9 cellular contexts compared by ENCODE assay signal in the genomic region with DNA sequence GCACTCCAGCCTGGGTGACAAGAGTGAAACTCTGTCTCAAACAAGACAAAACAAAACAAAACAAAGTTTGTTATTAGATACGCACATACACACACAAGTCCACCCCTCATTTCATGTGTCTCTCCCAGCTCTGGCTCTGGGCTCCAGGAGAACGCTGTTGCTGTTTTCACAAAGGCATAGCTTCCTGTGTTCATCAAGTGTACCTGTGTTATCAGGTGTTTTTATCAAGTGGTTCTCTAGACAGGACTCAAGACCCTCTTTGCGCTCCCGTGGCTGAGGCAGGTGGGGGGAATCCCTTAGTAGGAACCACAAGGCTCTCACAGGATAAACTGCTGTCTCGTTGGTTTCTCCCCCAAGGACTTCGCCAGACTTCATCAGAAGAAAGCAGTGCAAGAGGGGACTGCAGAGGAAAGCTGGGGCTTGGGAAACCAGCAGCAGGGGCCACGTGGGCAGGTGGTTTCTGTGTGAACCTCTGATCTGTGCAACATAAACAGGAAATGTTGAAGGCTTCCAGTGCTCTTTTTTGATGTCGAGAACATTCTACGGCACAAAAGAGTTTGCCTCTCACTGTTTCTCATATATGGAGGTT. TPM values are rescaled to one million over a fixed set of nuclear protein-coding genes. Genes with fewer than 3 reads are reported as not detected.
A peak's percentile ranks its signal among the peaks of the same experiment; 100 is the strongest.
DNase-seq lines count a peak whose midpoint lies in the region; ATAC-seq, FAIRE-seq and TF ChIP-seq lines count a peak whose summit lies in the region.
"Had no signal": no experiment of that assay in that cellular context is flagged by ENCODE, and none has a peak within 500 bp of the region (broad histone marks: within the 10 kb centered on the region; RNA-seq: fewer than 3 reads in every experiment).

No MANE protein-coding gene starts in this region.

- no peak for FAIRE-seq in HepG2 (lab: Jason Lieb, UNC)
- FAIRE-seq: colon had no signal

- no peaks in the 10 kb centered on the region for H3K27me3 ChIP-seq in HepG2 (ENCODE audit: control insufficient read depth in 1 of 2, insufficient read depth in 2 of 2, low read length in 2 of 2)

- no TSS peak for BruUV-seq in HepG2 (replicated peaks; lab: Mats Ljungman, UMichigan)

- in situ Hi-C loops in HepG2 (cut with HindIII; ENCODE audit: extremely low pct_ligation_motif_present, low pct_unique_long_range_greater_than_20kb), result no loop called here

- peak overlapping the region; percentile 32; the same call in 1 of the 2 replicates for H3K9ac ChIP-seq in HepG2 (ENCODE audit: insufficient read depth, low read depth, low read length)

- H3K4me1 ChIP-seq in HepG2 (ENCODE audit: insufficient read depth, low read length), result peaks cover 83% of the 10 kb centered on the region

- H3K4me2 ChIP-seq in HepG2 (ENCODE audit: low read depth, low read length), result peak overlapping the region; percentile 56

- H3K27ac ChIP-seq in HepG2 (ENCODE audit: extremely low read length, insufficient read depth, low read length), result peak overlapping the region; percentile 65

- no peaks in the 10 kb centered on the region for H3K9me3 ChIP-seq in HepG2 (ENCODE audit: low read length)

- no peaks in the 10 kb centered on the region for H3K79me2 ChIP-seq in HepG2 (ENCODE audit: insufficient read depth, low read length)

- no peaks in the 10 kb centered on the region for H4K20me1 ChIP-seq in HepG2 (ENCODE audit: insufficient read depth, low read length)

- H3K4me3 Mint-ChIP-seq in activated CD4-positive, alpha-beta memory T cell treated with anti-CD3 and anti-CD28 coated beads, Interleukin-2, amount 10 ng/mL, durations not matched to agents 7 days and 5 days, result peak overlapping the region; percentile 71
- H3K4me3 Mint-ChIP-seq in stimulated activated naive CD8-positive, alpha-beta T cell treated with anti-CD3 and anti-CD28 coated beads, Interleukin-15, amount 100 ng/mL, for 72 hours, result peak overlapping the region; percentile 73 to 74

- no peak for TF ChIP-seq POLR2A in HepG2 (IDR thresholded peaks at IDR 0.05; ENCODE audit: insufficient read depth in 1 of 2, low read depth in 2 of 2, low read length in 2 of 2)

- H3K27ac Mint-ChIP-seq in activated CD4-positive, alpha-beta memory T cell treated with anti-CD3 and anti-CD28 coated beads, Interleukin-2, amount 10 ng/mL, durations not matched to agents 7 days and 5 days, result peak overlapping the region; percentile 95
- peak overlapping the region; percentile 28 to 54 for H3K27ac Mint-ChIP-seq in stimulated activated naive CD8-positive, alpha-beta T cell treated with anti-CD3 and anti-CD28 coated beads, Interleukin-15, amount 100 ng/mL, for 72 hours

- no peak overlapping the region for H2AFZ ChIP-seq in HepG2 (ENCODE audit: low read length)

- CTCF ChIA-PET in activated CD4-positive, alpha-beta memory T cell treated with anti-CD3 and anti-CD28 coated beads, Interleukin-2, amount 10 ng/mL, durations not matched to agents 7 days and 5 days (lab: Charles Lee), result interaction anchor here (0.7 to 2.5 kb wide), 4 partner anchors 10 to 443 kb away, joined by 3 to 21 read pairs (median 4); a partner anchor contains a TSS
- CTCF ChIA-PET in HepG2 (lab: Yijun Ruan, JAX; ENCODE audit: low intra/inter-chr PET ratio, low total read pairs), result no interaction called here

- ATAC-seq in HG02943 (IDR thresholded peaks at IDR 0.05; ENCODE audit: low read depth, unreplicated experiment) (peak; percentile 58), HepG2 (peak; percentile 56)
- peak; percentile 88 for ATAC-seq in stimulated activated naive CD8-positive, alpha-beta T cell treated with anti-CD3 and anti-CD28 coated beads, Interleukin-15, amount 100 ng/mL, for 72 hours

- no peaks in the 10 kb centered on the region for H3K27me3 Mint-ChIP-seq in activated CD4-positive, alpha-beta memory T cell treated with anti-CD3 and anti-CD28 coated beads, Interleukin-2, amount 10 ng/mL, durations not matched to agents 7 days and 5 days
- H3K27me3 Mint-ChIP-seq in stimulated activated naive CD8-positive, alpha-beta T cell treated with anti-CD3 and anti-CD28 coated beads, Interleukin-15, amount 100 ng/mL, for 72 hours, result no peaks in the 10 kb centered on the region

- TF ChIP-seq CTCF in GM10266 (IDR thresholded peaks at IDR 0.05; ENCODE audit: control insufficient read depth, insufficient read depth, low read depth, missing control alignments) (no peak), HepG2 (CRISPR knock-in tag; IDR thresholded peaks at IDR 0.05) (no peak)

- H3K4me1 Mint-ChIP-seq in activated CD4-positive, alpha-beta memory T cell treated with anti-CD3 and anti-CD28 coated beads, Interleukin-2, amount 10 ng/mL, durations not matched to agents 7 days and 5 days, result peaks cover 66% of the 10 kb centered on the region
- peaks cover 97% of the 10 kb centered on the region for H3K4me1 Mint-ChIP-seq in stimulated activated naive CD8-positive, alpha-beta T cell treated with anti-CD3 and anti-CD28 coated beads, Interleukin-15, amount 100 ng/mL, for 72 hours

- H3K36me3 Mint-ChIP-seq in activated CD4-positive, alpha-beta memory T cell treated with anti-CD3 and anti-CD28 coated beads, Interleukin-2, amount 10 ng/mL, durations not matched to agents 7 days and 5 days (ENCODE audit: low read depth), result peaks cover 4% of the 10 kb centered on the region

- no peak for TF ChIP-seq RAD21 in HepG2 (CRISPR knock-in tag; IDR thresholded peaks at IDR 0.05)

- peak; percentile 68 for DNase-seq in GM10266 (ENCODE audit: extremely low spot score)
- peak; percentile 85 for DNase-seq in activated CD4-positive, alpha-beta memory T cell treated with anti-CD3 and anti-CD28 coated beads, Interleukin-2, amount 10 ng/mL, durations not matched to agents 7 days and 5 days
- DNase-seq in HepG2 (ENCODE audit: low spot score), result peak; percentile 44
- DNase-seq in stimulated activated naive CD8-positive, alpha-beta T cell treated with anti-CD3 and anti-CD28 coated beads, Interleukin-15, amount 100 ng/mL, for 72 hours, result peak; percentile 67 to 78
- no peak for DNase-seq in ecto neural progenitor cell (ENCODE audit: low spot score)
- no peak for DNase-seq in NOMO-1 treated with DMSO at 0.1 percent for 48 hours (lab: John Stamatoyannopoulos, UW; ENCODE audit: unreplicated experiment)
- DNase-seq in putamen (ENCODE audit: low spot score), result no peak

- no peaks in the 10 kb centered on the region for H3K9me3 Mint-ChIP-seq in activated CD4-positive, alpha-beta memory T cell treated with anti-CD3 and anti-CD28 coated beads, Interleukin-2, amount 10 ng/mL, durations not matched to agents 7 days and 5 days
- no peaks in the 10 kb centered on the region for H3K9me3 Mint-ChIP-seq in stimulated activated naive CD8-positive, alpha-beta T cell treated with anti-CD3 and anti-CD28 coated beads, Interleukin-15, amount 100 ng/mL, for 72 hours

- H3K36me3 ChIP-seq in HepG2 (replicated peaks in 1 of 2; ENCODE audit: control insufficient read depth in 1 of 2, insufficient read depth in 2 of 2, low read length in 2 of 2), result no peaks in the 10 kb centered on the region

- TF ChIP-seq EP300 in HepG2 (IDR thresholded peaks at IDR 0.05; ENCODE audit: low read depth in 2 of 2, low read length in 2 of 2), result no peak
- peak; percentile 29; the same call in 1 of the 2 replicates for TF ChIP-seq EP300 in HepG2 (CRISPR knock-in tag; IDR thresholded peaks at IDR 0.05; ENCODE audit: borderline replicate concordance)

- POLR2A ChIA-PET in activated CD4-positive, alpha-beta memory T cell treated with anti-CD3 and anti-CD28 coated beads, Interleukin-2, amount 10 ng/mL, durations not matched to agents 7 days and 5 days (lab: Charles Lee), result interaction anchor here (0.6 to 4.8 kb wide), 13 partner anchors 9 to 357 kb away, joined by 3 to 60 read pairs (median 3); a partner anchor contains a TSS
- POLR2A ChIA-PET in HepG2 (lab: Yijun Ruan, JAX), result no interaction called here

- intact Hi-C loops in HepG2 (cut with micrococcal nuclease; ENCODE audit: unreplicated experiment), result loop anchor here (10.0 kb wide), 1 partner anchor 1425 kb away; no protein-coding TSS in a partner anchor

- 31% methylated on average over 9 of the region's 9 CpGs for WGBS in HepG2 (ENCODE audit: low lambda C conversion rate)

- peak overlapping the region in 1 of 3 experiments; percentile 36; a peak in 2 of 6 replicates for H3K4me3 ChIP-seq in HepG2 (replicated peaks in 1 of 3; ENCODE audit: insufficient read depth in 1 of 3, low read depth in 2 of 3, low read length in 3 of 3)

RNA-seq across cellular contexts. Expression of a gene that starts 6.9 kb away (rescaled TPM):
- 10 to 100 TPM; 75.0 to 81.8 TPM for total RNA-seq in activated CD4-positive, alpha-beta memory T cell treated with anti-CD3 and anti-CD28 coated beads, Interleukin-2, amount 10 ng/mL, durations not matched to agents 7 days and 5 days
- 36.5 and 65.6 TPM in 2 replicates for total RNA-seq in HepG2 (2016; rRNA removed; fragmentation: Illumina TruSeq; extraction: Trizol)
- total RNA-seq in HepG2 (2016; cell fraction: cytosol; rRNA removed; fragmentation: Illumina TruSeq; extraction: Trizol; ENCODE audit: low read depth), result 7.1 and 8.4 TPM in 2 replicates
- 37.9 and 63.0 TPM in 2 replicates for total RNA-seq in HepG2 (2016; cell fraction: insoluble cytoplasmic fraction; rRNA removed; fragmentation: Illumina TruSeq; extraction: Trizol)
- 16.6 and 17.6 TPM in 2 replicates for total RNA-seq in HepG2 (2016; cell fraction: membrane; rRNA removed; fragmentation: Illumina TruSeq; extraction: Trizol)
- total RNA-seq in HepG2 (2016; cell fraction: nucleus; rRNA removed; fragmentation: Illumina TruSeq; extraction: Trizol), result 20.8 and 22.0 TPM in 2 replicates
- 67.0 and 86.5 TPM in 2 replicates for polyA plus RNA-seq in HepG2 (2011; rRNA removed)
- polyA plus RNA-seq in HepG2 (2011; cell fraction: cytosol; rRNA removed), result 20.9 and 33.3 TPM in 2 replicates
- polyA plus RNA-seq in HepG2 (2011; cell fraction: nucleus; rRNA removed), result 16.0 and 18.6 TPM in 2 replicates
- 21.8 and 33.2 TPM in 2 replicates for polyA plus RNA-seq in HepG2 (2012)
- 6.7 and 8.2 TPM in 2 replicates for polyA plus RNA-seq in HepG2 (2016; cell fraction: cytosol; fragmentation: Illumina TruSeq; extraction: Trizol; ENCODE audit: low read depth)
- 60.8 and 80.2 TPM in 2 replicates for polyA plus RNA-seq in HepG2 (2016; cell fraction: insoluble cytoplasmic fraction; fragmentation: Illumina TruSeq; extraction: Trizol; ENCODE audit: low read depth)
- 10.6 and 14.9 TPM in 2 replicates for polyA plus RNA-seq in HepG2 (2016; cell fraction: membrane; fragmentation: Illumina TruSeq; extraction: Trizol; ENCODE audit: low read depth)
- polyA plus RNA-seq in HepG2 (2016; cell fraction: nucleus; fragmentation: Illumina TruSeq; extraction: Trizol; ENCODE audit: insufficient read depth, low read depth), result 31.6 and 37.5 TPM in 2 replicates
- 69.8 and 75.0 TPM in 2 replicates for polyA minus RNA-seq in HepG2 (2011; rRNA and poly(A)+ RNA removed; ENCODE audit: low replicate concordance)
- polyA minus RNA-seq in HepG2 (2011; cell fraction: cytosol; rRNA and poly(A)+ RNA removed), result 49.0 and 63.7 TPM in 2 replicates
- polyA minus RNA-seq in HepG2 (2011; cell fraction: nucleus; rRNA and poly(A)+ RNA removed), result 44.1 and 46.9 TPM in 2 replicates

RNA-seq across cellular contexts. Expression of a gene that starts 33.7 kb away (rescaled TPM):
- total RNA-seq in activated CD4-positive, alpha-beta memory T cell treated with anti-CD3 and anti-CD28 coated beads, Interleukin-2, amount 10 ng/mL, durations not matched to agents 7 days and 5 days, result not detected
- total RNA-seq in HepG2 (2016; rRNA removed; fragmentation: Illumina TruSeq; extraction: Trizol), result not detected in 2 replicates
- not detected in 2 replicates for total RNA-seq in HepG2 (2016; cell fraction: cytosol; rRNA removed; fragmentation: Illumina TruSeq; extraction: Trizol; ENCODE audit: low read depth)
- total RNA-seq in HepG2 (2016; cell fraction: insoluble cytoplasmic fraction; rRNA removed; fragmentation: Illumina TruSeq; extraction: Trizol), result not detected in 2 replicates
- total RNA-seq in HepG2 (2016; cell fraction: membrane; rRNA removed; fragmentation: Illumina TruSeq; extraction: Trizol), result not detected in 2 replicates
- not detected in 2 replicates for total RNA-seq in HepG2 (2016; cell fraction: nucleus; rRNA removed; fragmentation: Illumina TruSeq; extraction: Trizol)
- 0.13 TPM in 1 of 2 replicates, not detected in the other for polyA plus RNA-seq in HepG2 (2011; rRNA removed)
- 0.08 and 0.10 TPM in 2 replicates for polyA plus RNA-seq in HepG2 (2011; cell fraction: cytosol; rRNA removed)
- polyA plus RNA-seq in HepG2 (2011; cell fraction: nucleus; rRNA removed), result not detected in 2 replicates
- not detected in 2 replicates for polyA plus RNA-seq in HepG2 (2012)
- polyA plus RNA-seq in HepG2 (2016; cell fraction: cytosol; fragmentation: Illumina TruSeq; extraction: Trizol; ENCODE audit: low read depth), result not detected in 2 replicates
- polyA plus RNA-seq in HepG2 (2016; cell fraction: insoluble cytoplasmic fraction; fragmentation: Illumina TruSeq; extraction: Trizol; ENCODE audit: low read depth), result not detected in 2 replicates
- polyA plus RNA-seq in HepG2 (2016; cell fraction: membrane; fragmentation: Illumina TruSeq; extraction: Trizol; ENCODE audit: low read depth), result not detected in 2 replicates
- not detected in 2 replicates for polyA plus RNA-seq in HepG2 (2016; cell fraction: nucleus; fragmentation: Illumina TruSeq; extraction: Trizol; ENCODE audit: insufficient read depth, low read depth)
- not detected in 2 replicates for polyA minus RNA-seq in HepG2 (2011; rRNA and poly(A)+ RNA removed; ENCODE audit: low replicate concordance)
- not detected in 2 replicates for polyA minus RNA-seq in HepG2 (2011; cell fraction: cytosol; rRNA and poly(A)+ RNA removed)
- polyA minus RNA-seq in HepG2 (2011; cell fraction: nucleus; rRNA and poly(A)+ RNA removed), result not detected in 2 replicates

Comparison
In these comparisons a context has a peak if more than half of its experiments do, and no peak if none do; other contexts are left out.
1. DNase-seq: peak in GM10266 (single experiment), activated CD4-positive, alpha-beta memory T cell treated with anti-CD3 and anti-CD28 coated beads, Interleukin-2, amount 10 ng/mL, durations not matched to agents 7 days and 5 days (single experiment), HepG2 (single experiment) and stimulated activated naive CD8-positive, alpha-beta T cell treated with anti-CD3 and anti-CD28 coated beads, Interleukin-15, amount 100 ng/mL, for 72 hours (2 of 2); none in ecto neural progenitor cell (single experiment), NOMO-1 treated with DMSO at 0.1 percent for 48 hours (single experiment) and putamen (single experiment).
2. Peak in every context shown above with its lines, with median percentiles within 50 percentile points of each other: ATAC-seq.